8 cellular contexts compared by ENCODE assay signal in the genomic region with DNA sequence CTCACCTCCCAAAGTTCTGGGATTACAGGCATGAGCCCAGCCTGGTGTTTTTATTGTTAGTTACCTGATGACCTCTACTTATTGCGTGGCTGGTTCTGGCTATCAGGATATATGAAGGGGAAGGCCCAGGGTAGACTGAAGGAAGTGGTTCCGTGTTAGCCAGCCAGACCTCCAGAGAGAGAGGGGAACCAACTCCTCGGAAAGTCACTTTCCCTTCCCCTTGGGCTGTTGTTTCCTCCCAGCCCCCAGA. TPM values are rescaled to one million over a fixed set of nuclear protein-coding genes. Genes with fewer than 3 reads are reported as not detected.
DNase-seq lines count a peak whose midpoint lies in the region; ATAC-seq, FAIRE-seq and TF ChIP-seq lines count a peak whose summit lies in the region.

No MANE protein-coding gene starts in this region.

- no peak overlapping the region for H3K4me3 ChIP-seq in HL-60 (replicated peaks; ENCODE audit: insufficient read depth, low read length)
- no peak overlapping the region for H3K4me3 ChIP-seq in kidney (ENCODE audit: low read length in 2 of 2)

- H3K4me1 Mint-ChIP-seq in activated CD4-positive, alpha-beta T cell treated with anti-CD3 and anti-CD28 coated beads, Interleukin-2, amount 10 ng/mL, durations not matched to agents 7 days and 5 days: peaks cover 65% of the 10 kb centered on the region
- peaks cover 76% of the 10 kb centered on the region for H3K4me1 Mint-ChIP-seq in stimulated activated memory B cell treated with anti-CD40 and anti-IgM and Interleukin-4, amounts not matched to agents 10 μg/mL and 1 μg/mL and 100 μg/mL, for 72 hours

- FAIRE-seq in kidney (lab: Jason Lieb, UNC): no peak

- CTCF ChIA-PET in activated CD4-positive, alpha-beta T cell treated with anti-CD3 and anti-CD28 coated beads, Interleukin-2, amount 10 ng/mL, durations not matched to agents 7 days and 5 days (lab: Charles Lee): interaction anchor here (0.5 to 2.5 kb wide), 5 partner anchors 10 to 109 kb away, joined by 3 to 9 read pairs (median 5); a partner anchor contains a TSS

- H3K9me3 ChIP-seq in kidney (ENCODE audit: control insufficient read depth in 1 of 2, low read length in 2 of 2): no peaks in the 10 kb centered on the region

- H3K36me3 ChIP-seq in kidney (ENCODE audit: control insufficient read depth in 1 of 2, insufficient read depth in 2 of 2, low read length in 2 of 2): no peaks in the 10 kb centered on the region

- H3K9me3 Mint-ChIP-seq in activated CD4-positive, alpha-beta T cell treated with anti-CD3 and anti-CD28 coated beads, Interleukin-2, amount 10 ng/mL, durations not matched to agents 7 days and 5 days: peaks cover 18% of the 10 kb centered on the region
- H3K9me3 Mint-ChIP-seq in stimulated activated memory B cell treated with anti-CD40 and anti-IgM and Interleukin-4, amounts not matched to agents 10 μg/mL and 1 μg/mL and 100 μg/mL, for 72 hours: no peaks in the 10 kb centered on the region

- peaks cover 43% of the 10 kb centered on the region for H3K36me3 Mint-ChIP-seq in activated CD4-positive, alpha-beta T cell treated with anti-CD3 and anti-CD28 coated beads, Interleukin-2, amount 10 ng/mL, durations not matched to agents 7 days and 5 days (ENCODE audit: low read depth)
- no peaks in the 10 kb centered on the region for H3K36me3 Mint-ChIP-seq in stimulated activated memory B cell treated with anti-CD40 and anti-IgM and Interleukin-4, amounts not matched to agents 10 μg/mL and 1 μg/mL and 100 μg/mL, for 72 hours

- peak overlapping the region; percentile 99 for H3K27ac Mint-ChIP-seq in activated CD4-positive, alpha-beta T cell treated with anti-CD3 and anti-CD28 coated beads, Interleukin-2, amount 10 ng/mL, durations not matched to agents 7 days and 5 days
- peak overlapping the region; percentile 92 for H3K27ac Mint-ChIP-seq in stimulated activated memory B cell treated with anti-CD40 and anti-IgM and Interleukin-4, amounts not matched to agents 10 μg/mL and 1 μg/mL and 100 μg/mL, for 72 hours

- no peaks in the 10 kb centered on the region for H3K27me3 Mint-ChIP-seq in activated CD4-positive, alpha-beta T cell treated with anti-CD3 and anti-CD28 coated beads, Interleukin-2, amount 10 ng/mL, durations not matched to agents 7 days and 5 days
- no peaks in the 10 kb centered on the region for H3K27me3 Mint-ChIP-seq in stimulated activated memory B cell treated with anti-CD40 and anti-IgM and Interleukin-4, amounts not matched to agents 10 μg/mL and 1 μg/mL and 100 μg/mL, for 72 hours

- POLR2A ChIA-PET in activated CD4-positive, alpha-beta T cell treated with anti-CD3 and anti-CD28 coated beads, Interleukin-2, amount 10 ng/mL, durations not matched to agents 7 days and 5 days (lab: Charles Lee): interaction anchor here (1.5 kb wide), 1 partner anchor 10 kb away, joined by 4 read pairs; no protein-coding TSS in a partner anchor

- peak; percentile 34 for ATAC-seq in stimulated activated memory B cell treated with anti-CD40 and anti-IgM and Interleukin-4, amounts not matched to agents 10 μg/mL and 1 μg/mL and 100 μg/mL, for 72 hours
- no peak for ATAC-seq in HG02798 (IDR thresholded peaks at IDR 0.05; ENCODE audit: poor library complexity, unreplicated experiment)

- H3K4me3 Mint-ChIP-seq in activated CD4-positive, alpha-beta T cell treated with anti-CD3 and anti-CD28 coated beads, Interleukin-2, amount 10 ng/mL, durations not matched to agents 7 days and 5 days: peak overlapping the region; percentile 85
- H3K4me3 Mint-ChIP-seq in stimulated activated memory B cell treated with anti-CD40 and anti-IgM and Interleukin-4, amounts not matched to agents 10 μg/mL and 1 μg/mL and 100 μg/mL, for 72 hours: peak overlapping the region; percentile 65

- H3K4me1 ChIP-seq in kidney (ENCODE audit: control insufficient read depth in 1 of 2, insufficient read depth in 1 of 2, low read depth in 1 of 2, low read length in 2 of 2): peaks cover 0 to 10% of the 10 kb centered on the region in 2 donors

- intact Hi-C loops in kidney (cut with DNase I): no loop called here

- H3K27me3 ChIP-seq in HL-60 (ENCODE audit: insufficient read depth, poor library complexity, severe bottlenecking): no peaks in the 10 kb centered on the region

- H3K9ac ChIP-seq in kidney (ENCODE audit: low read length in 2 of 2): no peak overlapping the region

- DNase-seq in activated CD4-positive, alpha-beta T cell treated with anti-CD3 and anti-CD28 coated beads, Interleukin-2, amount 10 ng/mL, durations not matched to agents 7 days and 5 days: peak; percentile 22
- DNase-seq in activated CD4-positive, alpha-beta T cell treated with anti-CD3 and anti-CD28 coated beads, Interleukin-2, amount 50 U/mL, for 48 hours: no peak
- DNase-seq in HL-60 (ENCODE audit: low read depth in 1 of 2, low spot score in 1 of 2) (peak; percentile 75 to 83), caudate nucleus (lab: John Stamatoyannopoulos, UW) (no peak), kidney (no peak)
- DNase-seq in stimulated activated CD4-positive, alpha-beta T cell treated with anti-CD3 and anti-CD28 coated beads, Interleukin-15, amount 100 ng/mL, for 24 hours: no peak

- TF ChIP-seq CTCF in HL-60 (IDR thresholded peaks at IDR 0.05; ENCODE audit: insufficient read depth, low read length): no peak
- no peak for TF ChIP-seq CTCF in kidney (IDR thresholded peaks at IDR 0.05; ENCODE audit: borderline replicate concordance, extremely low read depth, insufficient read depth)

- H3K27ac ChIP-seq in HL-60 (replicated peaks) (peak overlapping the region; percentile 95), caudate nucleus (ENCODE audit: low read depth, low read length) (peak overlapping the region; percentile 48), kidney (ENCODE audit: low read depth in 2 of 2, low read length in 2 of 2) (peak overlapping the region in 1 of 2 donors; percentile 23)

RNA-seq across cellular contexts. Expression of a gene that starts 2.5 kb away (rescaled TPM):
- 100 to 1,000 TPM; 152 to 157 TPM for total RNA-seq in activated CD4-positive, alpha-beta T cell treated with anti-CD3 and anti-CD28 coated beads, Interleukin-2, amount 10 ng/mL, durations not matched to agents 7 days and 5 days
- total RNA-seq in kidney: 18.3 TPM
- 3.9 TPM for polyA plus RNA-seq in kidney (ENCODE audit: insufficient read depth, low read depth, low replicate concordance)

Comparison
In these comparisons a context has a peak if more than half of its experiments do, and no peak if none do; other contexts are left out.
1. DNase-seq: peak in activated CD4-positive, alpha-beta T cell treated with anti-CD3 and anti-CD28 coated beads, Interleukin-2, amount 10 ng/mL, durations not matched to agents 7 days and 5 days (single experiment) and HL-60 (2 of 2); none in activated CD4-positive, alpha-beta T cell treated with anti-CD3 and anti-CD28 coated beads, Interleukin-2, amount 50 U/mL, for 48 hours (0 of 2), caudate nucleus (0 of 61), kidney (single experiment) and stimulated activated CD4-positive, alpha-beta T cell treated with anti-CD3 and anti-CD28 coated beads, Interleukin-15, amount 100 ng/mL, for 24 hours (single experiment).